In the genomic region with DNA sequence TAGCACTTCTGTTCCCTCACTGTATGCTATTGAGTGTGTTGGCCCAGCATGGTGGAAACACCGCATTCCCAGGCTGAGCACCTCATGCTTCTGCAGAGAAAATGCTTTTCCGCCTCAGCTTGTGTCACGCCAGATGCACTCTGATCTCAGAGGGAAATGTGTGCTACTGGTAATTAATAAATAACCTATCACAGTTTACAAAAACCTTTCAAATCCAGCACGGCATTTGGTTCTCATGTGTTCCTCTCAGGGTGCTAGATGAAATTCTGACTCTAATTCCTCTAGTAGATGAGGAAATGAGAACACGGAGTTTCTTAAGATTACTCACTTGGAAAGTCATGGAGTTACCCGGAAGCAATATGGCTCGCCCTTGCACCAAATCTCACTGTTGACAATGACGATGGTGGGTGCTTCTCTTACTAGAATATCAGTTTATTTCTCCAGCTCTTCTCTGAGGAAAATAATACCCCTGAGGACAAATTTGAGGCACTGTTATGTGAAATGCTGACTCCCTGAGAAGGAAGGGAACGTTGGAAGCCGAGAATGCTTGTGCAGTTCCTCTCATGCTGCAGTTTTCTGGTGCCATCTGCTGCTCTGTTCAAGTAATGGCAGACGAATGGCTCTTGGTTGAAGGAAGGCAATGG, we compare ENCODE assay signal across 1 cellular context.
TF ChIP-seq lines count a peak whose summit lies in the region.

No MANE protein-coding gene starts in this region.

TF ChIP-seq in HepG2, 621 proteins besides CTCF, POLR2A, EP300 and RAD21 (continued from another document and continues in another):
- TF ChIP-seq REPIN1 (CRISPR knock-in tag; IDR thresholded peaks at IDR 0.05; ENCODE audit: borderline replicate concordance, low read depth) (peak; percentile 48; the same call in 1 of the 2 replicates), SMC3 (IDR thresholded peaks at IDR 0.05; ENCODE audit: low read length) (peak; percentile 100), MAFF (IDR thresholded peaks at IDR 0.05; ENCODE audit: low read depth, low read length) (peak; percentile 69), HNF4G (IDR thresholded peaks at IDR 0.05; ENCODE audit: borderline replicate concordance, low read depth, low read length) (no peak), HNF4G (CRISPR knock-in tag; IDR thresholded peaks at IDR 0.05; ENCODE audit: borderline replicate concordance, low read depth) (no peak), ISL2 (CRISPR knock-in tag; IDR thresholded peaks at IDR 0.05) (peak; percentile 45; the same call in 1 of the 2 replicates), SP4 (CRISPR knock-in tag; IDR thresholded peaks at IDR 0.05) (0 out of 2 replicates have a peak, but pooled peaks have one; percentile 30), ZNF331 (CRISPR knock-in tag; IDR thresholded peaks at IDR 0.05) (0 out of 2 replicates have a peak, but pooled peaks have one; percentile 52), ZNF558 (CRISPR knock-in tag; IDR thresholded peaks at IDR 0.05; ENCODE audit: borderline replicate concordance) (no peak), GABPB1 (CRISPR knock-in tag; IDR thresholded peaks at IDR 0.05) (peak; percentile 80), KLF6 (CRISPR knock-in tag; IDR thresholded peaks at IDR 0.05) (no peak), IKZF1 (IDR thresholded peaks at IDR 0.05) (no peak), GLI4 (CRISPR knock-in tag; IDR thresholded peaks at IDR 0.05; ENCODE audit: borderline replicate concordance) (no peak), MTF2 (CRISPR knock-in tag; IDR thresholded peaks at IDR 0.05; ENCODE audit: borderline replicate concordance) (0 out of 2 replicates have a peak, but pooled peaks have one; percentile 47), KAT7 (CRISPR knock-in tag; IDR thresholded peaks at IDR 0.05; ENCODE audit: borderline replicate concordance) (0 out of 2 replicates have a peak, but pooled peaks have one; percentile 59), ZBTB1 (CRISPR knock-in tag; IDR thresholded peaks at IDR 0.05; ENCODE audit: borderline replicate concordance) (no peak), SATB2 (CRISPR knock-in tag; IDR thresholded peaks at IDR 0.05) (no peak), FOXC1 (CRISPR knock-in tag; IDR thresholded peaks at IDR 0.05; ENCODE audit: borderline replicate concordance) (0 out of 2 replicates have a peak, but pooled peaks have one; percentile 42), NONO (IDR thresholded peaks at IDR 0.05) (no peak), NONO (CRISPR knock-in tag; conservative IDR thresholded peaks at IDR 0.05) (0 out of 2 replicates have a peak, but pooled peaks have one; percentile 51), GZF1 (CRISPR knock-in tag; IDR thresholded peaks at IDR 0.05) (peak; percentile 69; the same call in 1 of the 2 replicates), BHLHE40 (IDR thresholded peaks at IDR 0.05; ENCODE audit: low read length) (no peak), ZNF232 (CRISPR knock-in tag; IDR thresholded peaks at IDR 0.05; ENCODE audit: borderline replicate concordance) (no peak), ASH2L (IDR thresholded peaks at IDR 0.05; ENCODE audit: insufficient read length, low read depth, low read length) (peak; percentile 60), NCOR1 (IDR thresholded peaks at IDR 0.05; ENCODE audit: borderline replicate concordance, low read length) (no peak), CCAR2 (optimal IDR thresholded peaks at IDR 0.05; ENCODE audit: low read depth, low read length) (no peak), NR2F2 (IDR thresholded peaks at IDR 0.05; ENCODE audit: borderline replicate concordance, low read depth) (0 out of 2 replicates have a peak, but pooled peaks have one; percentile 27), PHF20 (CRISPR knock-in tag; IDR thresholded peaks at IDR 0.05) (no peak), GTF3A (CRISPR knock-in tag; conservative IDR thresholded peaks at IDR 0.05) (no peak), ZBTB7B (CRISPR knock-in tag; IDR thresholded peaks at IDR 0.05) (0 out of 2 replicates have a peak, but pooled peaks have one; percentile 31), SMAD3 (CRISPR knock-in tag; IDR thresholded peaks at IDR 0.05) (peak; percentile 62; the same call in 1 of the 2 replicates), RXRB (CRISPR knock-in tag; IDR thresholded peaks at IDR 0.05; ENCODE audit: borderline replicate concordance) (peak; percentile 17; the same call in 1 of the 2 replicates), ELF3 (CRISPR knock-in tag; IDR thresholded peaks at IDR 0.05) (peak; percentile 81), ZNF33A (CRISPR knock-in tag; IDR thresholded peaks at IDR 0.05; ENCODE audit: borderline replicate concordance) (no peak), AKAP8 (CRISPR knock-in tag; IDR thresholded peaks at IDR 0.05) (no peak), SP140L (CRISPR knock-in tag; IDR thresholded peaks at IDR 0.05; ENCODE audit: borderline replicate concordance) (peak; percentile 92; the same call in 1 of the 2 replicates), CREB1 (IDR thresholded peaks at IDR 0.05) (no peak), CREB1 (CRISPR knock-in tag; IDR thresholded peaks at IDR 0.05) (no peak), MEIS2 (CRISPR knock-in tag; IDR thresholded peaks at IDR 0.05) (no peak)
- TF ChIP-seq, protein P1, sequence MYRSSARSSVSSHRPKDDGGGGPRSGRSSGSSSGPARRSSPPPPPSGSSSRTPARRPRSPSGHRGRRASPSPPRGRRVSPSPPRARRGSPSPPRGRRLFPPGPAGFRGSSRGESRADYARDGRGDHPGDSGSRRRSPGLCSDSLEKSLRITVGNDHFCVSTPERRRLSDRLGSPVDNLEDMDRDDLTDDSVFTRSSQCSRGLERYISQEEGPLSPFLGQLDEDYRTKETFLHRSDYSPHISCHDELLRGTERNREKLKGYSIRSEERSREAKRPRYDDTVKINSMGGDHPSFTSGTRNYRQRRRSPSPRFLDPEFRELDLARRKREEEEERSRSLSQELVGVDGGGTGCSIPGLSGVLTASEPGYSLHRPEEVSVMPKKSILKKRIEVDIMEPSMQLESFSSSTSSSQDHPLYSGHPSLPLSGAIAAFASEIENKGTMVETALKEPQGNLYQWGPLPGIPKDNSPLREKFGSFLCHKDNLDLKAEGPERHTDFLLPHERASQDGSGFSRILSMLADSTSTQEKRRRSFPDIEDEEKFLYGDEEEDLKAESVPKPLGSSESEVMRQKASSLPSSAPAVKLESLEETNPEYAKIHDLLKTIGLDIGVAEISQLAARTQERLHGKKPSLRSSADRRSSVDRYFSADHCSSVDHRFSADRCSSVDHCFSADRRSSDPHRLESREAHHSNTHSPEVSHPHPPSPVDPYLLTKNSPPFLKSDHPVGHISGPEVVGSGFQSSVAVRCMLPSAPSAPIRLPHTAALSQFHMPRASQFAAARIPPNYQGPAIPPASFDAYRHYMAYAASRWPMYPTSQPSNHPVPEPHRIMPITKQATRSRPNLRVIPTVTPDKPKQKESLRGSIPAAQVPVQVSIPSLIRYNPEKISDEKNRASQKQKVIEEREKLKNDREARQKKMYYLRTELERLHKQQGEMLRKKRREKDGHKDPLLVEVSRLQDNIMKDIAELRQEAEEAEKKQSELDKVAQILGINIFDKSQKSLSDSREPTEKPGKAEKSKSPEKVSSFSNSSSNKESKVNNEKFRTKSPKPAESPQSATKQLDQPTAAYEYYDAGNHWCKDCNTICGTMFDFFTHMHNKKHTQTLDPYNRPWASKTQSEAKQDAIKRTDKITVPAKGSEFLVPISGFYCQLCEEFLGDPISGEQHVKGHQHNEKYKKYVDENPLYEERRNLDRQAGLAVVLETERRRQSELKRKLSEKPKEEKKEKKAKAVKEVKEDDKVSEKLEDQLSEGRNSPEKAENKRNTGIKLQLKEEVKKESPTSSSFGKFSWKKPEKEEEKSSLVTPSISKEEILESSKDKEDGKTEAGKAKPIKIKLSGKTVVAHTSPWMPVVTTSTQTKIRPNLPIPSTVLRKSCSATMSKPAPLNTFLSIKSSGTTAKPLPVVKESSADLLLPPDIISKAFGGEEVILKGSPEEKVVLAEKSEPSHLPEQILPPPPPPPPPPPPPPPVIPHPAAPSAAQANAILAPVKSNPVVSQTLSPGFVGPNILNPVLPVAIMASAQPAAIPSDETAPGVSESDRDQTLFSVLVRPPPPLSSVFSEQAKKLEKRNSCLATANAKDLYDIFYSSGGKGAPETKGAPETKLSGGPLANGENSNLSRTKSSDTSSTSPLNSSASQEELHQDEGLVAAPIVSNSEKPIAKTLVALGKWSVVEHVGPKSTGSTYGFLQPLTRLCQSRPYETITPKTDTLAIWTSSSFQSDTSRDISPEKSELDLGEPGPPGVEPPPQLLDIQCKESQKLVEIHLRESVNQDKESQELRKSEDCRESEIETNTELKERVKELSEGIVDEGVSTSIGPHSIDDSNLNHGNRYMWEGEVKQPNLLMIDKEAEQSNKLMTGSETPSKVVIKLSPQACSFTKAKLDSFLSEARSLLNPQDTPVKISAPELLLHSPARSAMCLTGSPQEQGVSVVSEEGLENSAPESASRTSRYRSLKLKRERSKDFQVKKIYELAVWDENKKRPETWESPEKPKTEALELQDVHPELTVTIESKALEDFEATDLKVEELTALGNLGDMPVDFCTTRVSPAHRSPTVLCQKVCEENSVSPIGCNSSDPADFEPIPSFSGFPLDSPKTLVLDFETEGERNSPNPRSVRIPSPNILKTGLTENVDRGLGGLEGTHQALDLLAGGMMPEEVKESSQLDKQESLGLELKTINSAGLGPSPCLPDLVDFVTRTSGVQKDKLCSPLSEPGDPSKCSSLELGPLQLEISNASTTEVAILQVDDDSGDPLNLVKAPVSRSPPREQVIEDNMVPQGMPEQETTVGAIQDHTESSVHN (CRISPR knock-in tag; IDR thresholded peaks at IDR 0.05) = no peak
- TF ChIP-seq, protein P2, sequence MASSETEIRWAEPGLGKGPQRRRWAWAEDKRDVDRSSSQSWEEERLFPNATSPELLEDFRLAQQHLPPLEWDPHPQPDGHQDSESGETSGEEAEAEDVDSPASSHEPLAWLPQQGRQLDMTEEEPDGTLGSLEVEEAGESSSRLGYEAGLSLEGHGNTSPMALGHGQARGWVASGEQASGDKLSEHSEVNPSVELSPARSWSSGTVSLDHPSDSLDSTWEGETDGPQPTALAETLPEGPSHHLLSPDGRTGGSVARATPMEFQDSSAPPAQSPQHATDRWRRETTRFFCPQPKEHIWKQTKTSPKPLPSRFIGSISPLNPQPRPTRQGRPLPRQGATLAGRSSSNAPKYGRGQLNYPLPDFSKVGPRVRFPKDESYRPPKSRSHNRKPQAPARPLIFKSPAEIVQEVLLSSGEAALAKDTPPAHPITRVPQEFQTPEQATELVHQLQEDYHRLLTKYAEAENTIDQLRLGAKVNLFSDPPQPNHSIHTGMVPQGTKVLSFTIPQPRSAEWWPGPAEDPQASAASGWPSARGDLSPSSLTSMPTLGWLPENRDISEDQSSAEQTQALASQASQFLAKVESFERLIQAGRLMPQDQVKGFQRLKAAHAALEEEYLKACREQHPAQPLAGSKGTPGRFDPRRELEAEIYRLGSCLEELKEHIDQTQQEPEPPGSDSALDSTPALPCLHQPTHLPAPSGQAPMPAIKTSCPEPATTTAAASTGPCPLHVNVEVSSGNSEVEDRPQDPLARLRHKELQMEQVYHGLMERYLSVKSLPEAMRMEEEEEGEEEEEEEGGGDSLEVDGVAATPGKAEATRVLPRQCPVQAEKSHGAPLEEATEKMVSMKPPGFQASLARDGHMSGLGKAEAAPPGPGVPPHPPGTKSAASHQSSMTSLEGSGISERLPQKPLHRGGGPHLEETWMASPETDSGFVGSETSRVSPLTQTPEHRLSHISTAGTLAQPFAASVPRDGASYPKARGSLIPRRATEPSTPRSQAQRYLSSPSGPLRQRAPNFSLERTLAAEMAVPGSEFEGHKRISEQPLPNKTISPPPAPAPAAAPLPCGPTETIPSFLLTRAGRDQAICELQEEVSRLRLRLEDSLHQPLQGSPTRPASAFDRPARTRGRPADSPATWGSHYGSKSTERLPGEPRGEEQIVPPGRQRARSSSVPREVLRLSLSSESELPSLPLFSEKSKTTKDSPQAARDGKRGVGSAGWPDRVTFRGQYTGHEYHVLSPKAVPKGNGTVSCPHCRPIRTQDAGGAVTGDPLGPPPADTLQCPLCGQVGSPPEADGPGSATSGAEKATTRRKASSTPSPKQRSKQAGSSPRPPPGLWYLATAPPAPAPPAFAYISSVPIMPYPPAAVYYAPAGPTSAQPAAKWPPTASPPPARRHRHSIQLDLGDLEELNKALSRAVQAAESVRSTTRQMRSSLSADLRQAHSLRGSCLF (CRISPR knock-in tag; IDR thresholded peaks at IDR 0.05; ENCODE audit: borderline replicate concordance) = no peak
- TF ChIP-seq, protein P3, sequence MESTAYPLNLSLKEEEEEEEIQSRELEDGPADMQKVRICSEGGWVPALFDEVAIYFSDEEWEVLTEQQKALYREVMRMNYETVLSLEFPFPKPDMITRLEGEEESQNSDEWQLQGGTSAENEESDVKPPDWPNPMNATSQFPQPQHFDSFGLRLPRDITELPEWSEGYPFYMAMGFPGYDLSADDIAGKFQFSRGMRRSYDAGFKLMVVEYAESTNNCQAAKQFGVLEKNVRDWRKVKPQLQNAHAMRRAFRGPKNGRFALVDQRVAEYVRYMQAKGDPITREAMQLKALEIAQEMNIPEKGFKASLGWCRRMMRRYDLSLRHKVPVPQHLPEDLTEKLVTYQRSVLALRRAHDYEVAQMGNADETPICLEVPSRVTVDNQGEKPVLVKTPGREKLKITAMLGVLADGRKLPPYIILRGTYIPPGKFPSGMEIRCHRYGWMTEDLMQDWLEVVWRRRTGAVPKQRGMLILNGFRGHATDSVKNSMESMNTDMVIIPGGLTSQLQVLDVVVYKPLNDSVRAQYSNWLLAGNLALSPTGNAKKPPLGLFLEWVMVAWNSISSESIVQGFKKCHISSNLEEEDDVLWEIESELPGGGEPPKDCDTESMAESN (CRISPR knock-in tag; conservative IDR thresholded peaks at IDR 0.05) = 0 out of 2 replicates have a peak, but pooled peaks have one; percentile 42
- TF ChIP-seq, protein P4, sequence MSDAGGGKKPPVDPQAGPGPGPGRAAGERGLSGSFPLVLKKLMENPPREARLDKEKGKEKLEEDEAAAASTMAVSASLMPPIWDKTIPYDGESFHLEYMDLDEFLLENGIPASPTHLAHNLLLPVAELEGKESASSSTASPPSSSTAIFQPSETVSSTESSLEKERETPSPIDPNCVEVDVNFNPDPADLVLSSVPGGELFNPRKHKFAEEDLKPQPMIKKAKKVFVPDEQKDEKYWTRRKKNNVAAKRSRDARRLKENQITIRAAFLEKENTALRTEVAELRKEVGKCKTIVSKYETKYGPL (CRISPR knock-in tag; IDR thresholded peaks at IDR 0.05) = no peak
- TF ChIP-seq, protein P5, sequence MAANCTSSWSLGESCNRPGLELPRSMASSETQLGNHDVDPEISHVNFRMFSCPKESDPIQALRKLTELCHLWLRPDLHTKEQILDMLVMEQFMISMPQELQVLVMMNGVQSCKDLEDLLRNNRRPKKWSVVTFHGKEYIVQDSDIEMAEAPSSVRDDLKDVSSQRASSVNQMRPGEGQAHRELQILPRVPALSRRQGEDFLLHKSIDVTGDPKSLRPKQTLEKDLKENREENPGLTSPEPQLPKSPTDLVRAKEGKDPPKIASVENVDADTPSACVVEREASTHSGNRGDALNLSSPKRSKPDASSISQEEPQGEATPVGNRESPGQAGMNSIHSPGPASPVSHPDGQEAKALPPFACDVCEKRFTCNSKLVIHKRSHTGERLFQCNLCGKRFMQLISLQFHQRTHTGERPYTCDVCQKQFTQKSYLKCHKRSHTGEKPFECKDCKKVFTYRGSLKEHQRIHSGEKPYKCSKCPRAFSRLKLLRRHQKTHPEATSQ (CRISPR knock-in tag; IDR thresholded peaks at IDR 0.05; ENCODE audit: borderline replicate concordance) = 0 out of 2 replicates have a peak, but pooled peaks have one; percentile 19
- TF ChIP-seq, protein P6, sequence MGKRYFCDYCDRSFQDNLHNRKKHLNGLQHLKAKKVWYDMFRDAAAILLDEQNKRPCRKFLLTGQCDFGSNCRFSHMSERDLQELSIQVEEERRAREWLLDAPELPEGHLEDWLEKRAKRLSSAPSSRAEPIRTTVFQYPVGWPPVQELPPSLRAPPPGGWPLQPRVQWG (CRISPR knock-in tag; IDR thresholded peaks at IDR 0.05; ENCODE audit: borderline replicate concordance, low read depth) = no peak
